Comparison of ENCODE assay signal across 16 cellular contexts in the genomic region with DNA sequence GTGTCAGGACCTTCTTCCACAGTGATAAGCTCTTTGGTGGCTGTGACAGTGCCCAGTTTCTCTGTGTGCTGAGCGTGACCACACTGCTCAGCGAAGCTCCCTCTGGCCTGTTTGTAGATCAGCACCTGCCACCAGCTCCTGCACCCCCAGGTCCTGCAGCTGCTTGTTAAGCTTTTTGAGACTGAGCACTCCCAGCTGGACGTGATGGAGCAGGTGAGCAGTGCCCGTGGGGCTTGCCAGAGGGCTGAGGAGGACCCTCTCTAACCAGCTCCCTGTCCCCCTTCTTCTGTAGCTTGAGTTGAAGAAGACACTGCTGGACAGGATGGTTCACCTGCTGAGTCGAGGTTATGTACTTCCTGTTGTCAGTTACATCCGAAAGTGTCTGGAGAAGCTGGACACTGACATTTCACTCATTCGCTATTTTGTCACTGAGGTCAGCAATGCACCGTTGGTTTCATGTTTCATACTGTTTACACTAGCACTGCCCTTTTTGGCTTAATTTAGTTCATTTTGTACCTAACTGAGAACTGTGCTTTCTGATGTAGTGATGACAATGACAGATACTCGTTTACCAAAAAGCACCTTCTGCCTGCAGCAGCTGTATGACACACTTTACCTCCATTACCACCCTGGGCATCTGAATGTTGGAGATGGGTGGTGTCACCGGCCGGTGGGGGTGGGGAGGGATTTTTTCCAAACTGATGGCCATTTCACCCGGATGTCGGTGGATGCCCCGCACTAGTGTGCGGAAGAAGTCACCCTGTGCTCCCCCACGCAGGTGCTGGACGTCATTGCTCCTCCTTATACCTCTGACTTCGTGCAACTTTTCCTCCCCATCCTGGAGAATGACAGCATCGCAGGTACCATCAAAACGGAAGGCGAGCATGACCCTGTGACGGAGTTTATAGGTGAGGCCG. TPM values are rescaled to one million over a fixed set of nuclear protein-coding genes. Genes with fewer than 3 reads are reported as not detected.
A peak's percentile ranks its signal among the peaks of the same experiment; 100 is the strongest.
DNase-seq lines count a peak whose midpoint lies in the region; ATAC-seq and TF ChIP-seq lines count a peak whose summit lies in the region.
"Had no signal": no experiment of that assay in that cellular context is flagged by ENCODE, and none has a peak within 500 bp of the region (broad histone marks: within the 10 kb centered on the region; RNA-seq: fewer than 3 reads in every experiment).

No MANE protein-coding gene starts in this region.

- H3K9me3 Mint-ChIP-seq in HFFc6, result no peaks in the 10 kb centered on the region
- no peaks in the 10 kb centered on the region for H3K9me3 Mint-ChIP-seq in activated B cell treated with CpG ODN at 0.5 μM for 24 hours
- H3K9me3 Mint-ChIP-seq: CD4-positive, alpha-beta memory T cell had no signal

- H3K36me3 Mint-ChIP-seq in HFFc6 (ENCODE audit: low read depth) (peaks cover 51% of the 10 kb centered on the region), activated B cell treated with CpG ODN at 0.5 μM for 24 hours (ENCODE audit: low read depth) (peaks cover 95% of the 10 kb centered on the region)

- DNase-seq in GM12865 (ENCODE audit: low read depth) (peak; percentile 58), HFFc6 (no peak), activated B cell treated with CpG ODN at 0.5 μM for 24 hours (no peak), AG20443 (ENCODE audit: low spot score) (no peak)
- DNase-seq: CD4-positive, alpha-beta memory T cell; colonic mucosa; hippocampal formation; left ventricle myocardium superior; SIG-M5; small intestine; substantia nigra had no signal

- TF ChIP-seq CTCF in GM12865 (IDR thresholded peaks at IDR 0.05; ENCODE audit: insufficient read depth, low read depth, low read length, missing control alignments) (no peak), HFFc6 (IDR thresholded peaks at IDR 0.05) (no peak), activated B cell treated with CpG ODN at 0.5 μM for 24 hours (IDR thresholded peaks at IDR 0.05) (no peak), neutrophil (IDR thresholded peaks at IDR 0.05) (no peak)

- peak overlapping the region; percentile 58 for H3K27ac ChIP-seq in neutrophil
- H3K27ac ChIP-seq: colonic mucosa had no signal

- H3K27ac Mint-ChIP-seq in HFFc6 (peak overlapping the region; percentile 13; the same call in 1 of the 2 replicates), activated B cell treated with CpG ODN at 0.5 μM for 24 hours (peak overlapping the region; percentile 63)

- peaks cover 99% of the 10 kb centered on the region for H3K36me3 ChIP-seq in neutrophil

- H3K4me3 ChIP-seq in GM12865 (ENCODE audit: low read depth, low read length) (no peak overlapping the region), neutrophil (ENCODE audit: low read depth in 1 of 2, low read length in 1 of 2) (no peak overlapping the region)
- H3K4me3 ChIP-seq: colonic mucosa, esophagus muscularis mucosa had no signal

- ATAC-seq in activated B cell treated with CpG ODN at 0.5 μM for 24 hours (ENCODE audit: low read depth) (no peak), SK-N-SH treated with all-trans-retinoic acid at 6 μM for 48 hours (no peak), HG03521 (IDR thresholded peaks at IDR 0.05; ENCODE audit: unreplicated experiment) (no peak)
- ATAC-seq: left ventricle myocardium superior had no signal

- H3K27me3 Mint-ChIP-seq in HFFc6 (ENCODE audit: insufficient read depth) (peaks cover 5% of the 10 kb centered on the region), activated B cell treated with CpG ODN at 0.5 μM for 24 hours (no peaks in the 10 kb centered on the region)
- H3K27me3 Mint-ChIP-seq: CD4-positive, alpha-beta memory T cell had no signal

- intact Hi-C loops in activated B cell treated with CpG ODN at 0.5 μM for 24 hours (cut with micrococcal nuclease), result no loop called here

- no peaks in the 10 kb centered on the region for H3K4me1 ChIP-seq in neutrophil (ENCODE audit: control insufficient read depth in 1 of 2, insufficient read depth in 1 of 2, low read depth in 1 of 2, low read length in 1 of 2)
- H3K4me1 ChIP-seq: colonic mucosa, esophagus muscularis mucosa had no signal

- POLR2A ChIA-PET in activated B cell treated with CpG ODN at 0.5 μM for 24 hours (lab: Charles Lee), result interaction anchor here (0.6 to 4.7 kb wide), 12 partner anchors 11 to 123 kb away, joined by 3 to 41 read pairs (median 6); partner anchors contain the start of genes ATP5F1E and NELFCD

- H3K4me1 Mint-ChIP-seq in HFFc6 (ENCODE audit: low read depth), result no peaks in the 10 kb centered on the region
- H3K4me1 Mint-ChIP-seq in activated B cell treated with CpG ODN at 0.5 μM for 24 hours, result peaks cover 44% of the 10 kb centered on the region
- H3K4me1 Mint-ChIP-seq: CD4-positive, alpha-beta memory T cell had no signal

- CTCF ChIA-PET in activated B cell treated with CpG ODN at 0.5 μM for 24 hours (lab: Charles Lee), result interaction anchor here (0.9 to 1.1 kb wide), 2 partner anchors 89 to 229 kb away, joined by 3 to 4 read pairs; no protein-coding TSS in a partner anchor

- no peaks in the 10 kb centered on the region for H3K9me3 ChIP-seq in neutrophil
- H3K9me3 ChIP-seq: colonic mucosa, esophagus muscularis mucosa had no signal

- no peaks in the 10 kb centered on the region for H3K27me3 ChIP-seq in neutrophil
- H3K27me3 ChIP-seq: colonic mucosa, esophagus muscularis mucosa had no signal

- H3K4me3 Mint-ChIP-seq in HFFc6, result no peak overlapping the region
- H3K4me3 Mint-ChIP-seq in activated B cell treated with CpG ODN at 0.5 μM for 24 hours, result no peak overlapping the region
- H3K4me3 Mint-ChIP-seq: CD4-positive, alpha-beta memory T cell had no signal

TF ChIP-seq in SK-N-SH treated with all-trans-retinoic acid at 6 μM for 48 hours, 23 proteins besides CTCF, POLR2A, EP300 and RAD21 (continues in another document):
- TF ChIP-seq RARB (CRISPR knock-in tag; IDR thresholded peaks at IDR 0.05) (no peak), ARNTL (CRISPR knock-in tag; IDR thresholded peaks at IDR 0.05; ENCODE audit: borderline replicate concordance, low read depth) (no peak), SNAI2 (CRISPR knock-in tag; IDR thresholded peaks at IDR 0.05) (no peak), ZNF70 (CRISPR knock-in tag; IDR thresholded peaks at IDR 0.05) (no peak), CSRNP3 (CRISPR knock-in tag; IDR thresholded peaks at IDR 0.05) (no peak), ZNF565 (CRISPR knock-in tag; conservative IDR thresholded peaks at IDR 0.05; ENCODE audit: low read depth) (no peak), OSR1 (CRISPR knock-in tag; IDR thresholded peaks at IDR 0.05) (no peak)
- TF ChIP-seq, protein P1, sequence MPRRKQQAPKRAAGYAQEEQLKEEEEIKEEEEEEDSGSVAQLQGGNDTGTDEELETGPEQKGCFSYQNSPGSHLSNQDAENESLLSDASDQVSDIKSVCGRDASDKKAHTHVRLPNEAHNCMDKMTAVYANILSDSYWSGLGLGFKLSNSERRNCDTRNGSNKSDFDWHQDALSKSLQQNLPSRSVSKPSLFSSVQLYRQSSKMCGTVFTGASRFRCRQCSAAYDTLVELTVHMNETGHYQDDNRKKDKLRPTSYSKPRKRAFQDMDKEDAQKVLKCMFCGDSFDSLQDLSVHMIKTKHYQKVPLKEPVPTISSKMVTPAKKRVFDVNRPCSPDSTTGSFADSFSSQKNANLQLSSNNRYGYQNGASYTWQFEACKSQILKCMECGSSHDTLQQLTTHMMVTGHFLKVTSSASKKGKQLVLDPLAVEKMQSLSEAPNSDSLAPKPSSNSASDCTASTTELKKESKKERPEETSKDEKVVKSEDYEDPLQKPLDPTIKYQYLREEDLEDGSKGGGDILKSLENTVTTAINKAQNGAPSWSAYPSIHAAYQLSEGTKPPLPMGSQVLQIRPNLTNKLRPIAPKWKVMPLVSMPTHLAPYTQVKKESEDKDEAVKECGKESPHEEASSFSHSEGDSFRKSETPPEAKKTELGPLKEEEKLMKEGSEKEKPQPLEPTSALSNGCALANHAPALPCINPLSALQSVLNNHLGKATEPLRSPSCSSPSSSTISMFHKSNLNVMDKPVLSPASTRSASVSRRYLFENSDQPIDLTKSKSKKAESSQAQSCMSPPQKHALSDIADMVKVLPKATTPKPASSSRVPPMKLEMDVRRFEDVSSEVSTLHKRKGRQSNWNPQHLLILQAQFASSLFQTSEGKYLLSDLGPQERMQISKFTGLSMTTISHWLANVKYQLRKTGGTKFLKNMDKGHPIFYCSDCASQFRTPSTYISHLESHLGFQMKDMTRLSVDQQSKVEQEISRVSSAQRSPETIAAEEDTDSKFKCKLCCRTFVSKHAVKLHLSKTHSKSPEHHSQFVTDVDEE (CRISPR knock-in tag; IDR thresholded peaks at IDR 0.05), result no peak

RNA-seq across cellular contexts. Expression of gene NELFCD, which starts 12.5 kb away (rescaled TPM):
- 10 to 100 TPM; 52.3 to 64.0 (median 62.1) TPM for total RNA-seq in HFFc6 (2021; fragmentation: NEBNext Ultra II Directional; extraction: Animal tissue kit (Norgen Biotek cat#: 25700))
- 97.2 and 107 TPM in 2 replicates for total RNA-seq in activated B cell treated with CpG ODN at 0.5 μM for 24 hours

RNA-seq across cellular contexts. Expression of gene CTSZ, which starts 13.5 kb away (rescaled TPM):
- total RNA-seq in HFFc6 (2021; fragmentation: NEBNext Ultra II Directional; extraction: Animal tissue kit (Norgen Biotek cat#: 25700)), result 100 to 1,000 TPM; 124 to 240 (median 136) TPM
- total RNA-seq in activated B cell treated with CpG ODN at 0.5 μM for 24 hours, result 262 and 278 TPM in 2 replicates

RNA-seq across cellular contexts. Expression of gene TUBB1, which starts 25.6 kb away (rescaled TPM):
- not detected for total RNA-seq in HFFc6 (2021; fragmentation: NEBNext Ultra II Directional; extraction: Animal tissue kit (Norgen Biotek cat#: 25700))
- 0.05 and 0.09 TPM in 2 replicates for total RNA-seq in activated B cell treated with CpG ODN at 0.5 μM for 24 hours
- total RNA-seq: CD4-positive, alpha-beta memory T cell; colonic mucosa; NCI-H460 had no signal

RNA-seq across cellular contexts. Expression of gene ATP5F1E, which starts 38.5 kb away (rescaled TPM):
- total RNA-seq in HFFc6 (2021; fragmentation: NEBNext Ultra II Directional; extraction: Animal tissue kit (Norgen Biotek cat#: 25700)), result 10 to 100 TPM; 75.0 to 91.4 (median 84.4) TPM
- total RNA-seq in activated B cell treated with CpG ODN at 0.5 μM for 24 hours, result 84.0 and 86.1 TPM in 2 replicates

RNA-seq across cellular contexts. Expression of gene PRELID3B, which starts 49.0 kb away (rescaled TPM):
- 10 to 100 TPM; 55.2 to 64.1 (median 59.8) TPM for total RNA-seq in HFFc6 (2021; fragmentation: NEBNext Ultra II Directional; extraction: Animal tissue kit (Norgen Biotek cat#: 25700))
- 54.2 and 58.4 TPM in 2 replicates for total RNA-seq in activated B cell treated with CpG ODN at 0.5 μM for 24 hours
